Comparison of ENCODE assay signal across 8 cellular contexts in the genomic region with DNA sequence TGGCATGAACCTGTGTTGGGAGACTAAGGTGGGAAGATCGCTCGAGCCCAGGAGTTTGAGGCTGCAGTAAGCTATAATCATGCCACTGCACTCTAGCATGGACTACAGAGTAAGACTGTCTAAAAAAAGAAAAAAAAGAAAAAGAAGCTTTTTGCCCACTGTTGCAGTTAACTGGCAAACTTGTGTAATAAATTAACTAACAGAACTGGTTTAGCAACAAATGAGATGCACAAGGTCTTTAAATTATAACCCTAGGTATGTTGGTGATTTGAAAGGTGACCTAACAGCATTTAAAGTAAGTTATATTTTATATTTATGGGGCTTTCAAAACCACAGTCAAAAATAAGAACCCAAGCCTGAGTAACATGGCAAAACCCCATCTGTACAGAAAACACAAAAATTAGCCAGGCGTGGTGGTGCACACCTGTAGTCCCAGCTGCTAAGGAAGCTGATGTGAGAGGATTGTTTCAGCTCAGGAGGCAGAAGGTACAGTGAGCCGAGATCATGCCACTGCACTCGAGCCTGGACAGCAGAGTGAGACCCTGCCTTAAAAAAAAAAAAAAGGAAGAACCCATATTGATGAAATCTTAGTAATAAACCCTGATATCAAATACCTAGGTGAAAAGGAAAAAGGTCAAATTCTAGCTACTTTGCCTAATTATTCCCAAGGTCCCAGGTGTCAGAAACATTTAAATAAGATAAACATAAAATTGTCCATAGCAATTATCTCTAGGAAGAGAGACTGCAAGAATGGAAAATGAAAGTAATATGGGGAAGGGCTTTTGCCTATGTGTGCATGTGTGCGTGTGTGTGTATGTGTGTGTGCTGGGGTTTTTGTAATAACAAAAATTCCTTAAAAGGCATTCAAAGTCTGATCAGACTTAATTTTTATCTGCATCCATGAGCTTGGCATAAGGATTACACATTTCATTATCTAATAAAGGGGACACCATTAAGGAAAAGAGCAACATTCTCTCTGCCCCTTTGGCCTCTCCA. TPM values are rescaled to one million over a fixed set of nuclear protein-coding genes. Genes with fewer than 3 reads are reported as not detected.
DNase-seq lines count a peak whose midpoint lies in the region; ATAC-seq and TF ChIP-seq lines count a peak whose summit lies in the region.

No MANE protein-coding gene starts in this region.

- H3K27ac ChIP-seq in CD4-positive, alpha-beta memory T cell (ENCODE audit: low read depth, low read length): peak overlapping the region; percentile 70
- H3K27ac ChIP-seq in foreskin keratinocyte: no peak overlapping the region

- peak overlapping the region; percentile 62 to 90 (median 78) for H3K4me3 Mint-ChIP-seq in CD4-positive, alpha-beta memory T cell
- no peak overlapping the region for H3K4me3 Mint-ChIP-seq in WTC11
- H3K4me3 Mint-ChIP-seq in memory B cell: no peak overlapping the region

- peaks cover 83% of the 10 kb centered on the region for H3K4me1 ChIP-seq in CD4-positive, alpha-beta memory T cell (ENCODE audit: insufficient read depth, low read length)
- peaks cover 15% of the 10 kb centered on the region for H3K4me1 ChIP-seq in foreskin keratinocyte

- no peaks in the 10 kb centered on the region for H3K27me3 ChIP-seq in CD4-positive, alpha-beta memory T cell (ENCODE audit: insufficient read depth, low read length)
- no peaks in the 10 kb centered on the region for H3K27me3 ChIP-seq in foreskin keratinocyte

- no peaks in the 10 kb centered on the region for H3K9me3 ChIP-seq in CD4-positive, alpha-beta memory T cell (ENCODE audit: control insufficient read depth in 1 of 2, low read length in 2 of 2)

- no peaks in the 10 kb centered on the region for H3K9me3 Mint-ChIP-seq in CD4-positive, alpha-beta memory T cell
- H3K9me3 Mint-ChIP-seq in WTC11: no peaks in the 10 kb centered on the region
- no peaks in the 10 kb centered on the region for H3K9me3 Mint-ChIP-seq in memory B cell

- peak; percentile 23 for ATAC-seq in HG02610 (IDR thresholded peaks at IDR 0.05; ENCODE audit: unreplicated experiment)
- no peak for ATAC-seq in WTC11
- peak; percentile 40 for ATAC-seq in memory B cell (ENCODE audit: low read depth)
- no peak for ATAC-seq in foreskin keratinocyte

- peaks cover 17 to 18% of the 10 kb centered on the region in 2 donors for H3K36me3 Mint-ChIP-seq in CD4-positive, alpha-beta memory T cell
- H3K36me3 Mint-ChIP-seq in WTC11: no peaks in the 10 kb centered on the region
- H3K36me3 Mint-ChIP-seq in memory B cell: no peaks in the 10 kb centered on the region

- H3K36me3 ChIP-seq in CD4-positive, alpha-beta memory T cell (ENCODE audit: insufficient read depth, low read length): no peaks in the 10 kb centered on the region

- CTCF ChIA-PET in CD4-positive, alpha-beta memory T cell (lab: Charles Lee; ENCODE audit: partially characterized antibody): interaction anchor here (1.0 to 3.2 kb wide), 4 partner anchors 9 to 34 kb away, joined by 3 to 20 read pairs (median 9); a partner anchor contains a TSS
- CTCF ChIA-PET in WTC11 (lab: Charles Lee): no interaction called here

- peak overlapping the region in 1 of 2 donors; percentile 12 for H3K4me3 ChIP-seq in CD4-positive, alpha-beta memory T cell (ENCODE audit: low read length in 2 of 2)

- peaks cover 47 to 84% (median 62%) of the 10 kb centered on the region in 4 donors for H3K4me1 Mint-ChIP-seq in CD4-positive, alpha-beta memory T cell
- H3K4me1 Mint-ChIP-seq in WTC11 (peaks cover 36% of the 10 kb centered on the region), memory B cell (peaks cover 24% of the 10 kb centered on the region)

- peak; percentile 46 to 69 (median 52) for DNase-seq in CD4-positive, alpha-beta memory T cell
- DNase-seq in WTC11 (ENCODE audit: low spot score): no peak
- DNase-seq in memory B cell (ENCODE audit: low spot score in 2 of 2): peak in 1 of 2 donors; percentile 25
- no peak for DNase-seq in HPDE6-E6E7 (ENCODE audit: extremely low spot score)
- DNase-seq in foreskin keratinocyte: no peak
- no peak for DNase-seq in NCI-H1694 (lab: John Stamatoyannopoulos, UW)
- no peak for DNase-seq in SHP77 (lab: John Stamatoyannopoulos, UW)

- POLR2A ChIA-PET in CD4-positive, alpha-beta memory T cell (lab: Charles Lee; ENCODE audit: partially characterized antibody): interaction anchor here (0.7 to 5.2 kb wide), 9 partner anchors 11 to 72 kb away, joined by 3 to 97 read pairs (median 3); a partner anchor contains a TSS
- POLR2A ChIA-PET in WTC11 (lab: Charles Lee): no interaction called here

- TF ChIP-seq CTCF in WTC11 (IDR thresholded peaks at IDR 0.05) (no peak), foreskin keratinocyte (conservative IDR thresholded peaks at IDR 0.05) (no peak)

- peak overlapping the region; percentile 94 to 98 (median 95) for H3K27ac Mint-ChIP-seq in CD4-positive, alpha-beta memory T cell
- peak overlapping the region; percentile 19; the same call in 1 of the 2 replicates for H3K27ac Mint-ChIP-seq in WTC11
- H3K27ac Mint-ChIP-seq in memory B cell: peak overlapping the region; percentile 20

- intact Hi-C loops in CD4-positive, alpha-beta memory T cell (cut with micrococcal nuclease): loop anchor here (2.0 kb wide), 1 partner anchor 13 kb away; no protein-coding TSS in a partner anchor

- H3K27me3 Mint-ChIP-seq in CD4-positive, alpha-beta memory T cell: no peaks in the 10 kb centered on the region
- H3K27me3 Mint-ChIP-seq in WTC11 (ENCODE audit: low read depth): no peaks in the 10 kb centered on the region
- H3K27me3 Mint-ChIP-seq in memory B cell: no peaks in the 10 kb centered on the region

TF ChIP-seq in WTC11, 78 proteins besides CTCF, POLR2A, EP300 and RAD21:
- TF ChIP-seq CREM (CRISPR knock-in tag; IDR thresholded peaks at IDR 0.05): no peak
TF ChIP-seq in WTC11: peak in this region for 0.

RNA-seq across cellular contexts. Expression of a gene that starts 15.4 kb away (rescaled TPM):
- total RNA-seq in CD4-positive, alpha-beta memory T cell: 100 to 1,000 TPM; 259 to 280 TPM
- 100 to 1,000 TPM in 1 of 2 donors, 10 to 100 TPM in 1; 14.2 to 120 TPM for polyA plus RNA-seq in CD4-positive, alpha-beta memory T cell
- total RNA-seq in WTC11 (2021) (69.8 to 71.1 TPM (median 70.5 TPM) in 3 replicates), foreskin keratinocyte (20.8 and 22.5 TPM in 2 replicates)
- polyA plus RNA-seq in foreskin keratinocyte: 5.2 and 6.9 TPM in 2 replicates

Comparison
In these comparisons a context has a peak if more than half of its experiments do, and no peak if none do; other contexts are left out.
1. DNase-seq: peak in CD4-positive, alpha-beta memory T cell (5 of 5); none in WTC11 (single experiment), HPDE6-E6E7 (single experiment), foreskin keratinocyte (0 of 2), NCI-H1694 (single experiment) and SHP77 (0 of 2).
2. H3K27ac Mint-ChIP-seq: peak in every context shown above with its lines; median percentile 95 in CD4-positive, alpha-beta memory T cell; 20 in memory B cell; 19 in WTC11.
3. H3K4me3 Mint-ChIP-seq: peak in CD4-positive, alpha-beta memory T cell (8 of 8); none in WTC11 (single experiment) and memory B cell (single experiment).
4. ATAC-seq: peak in HG02610 (single experiment) and memory B cell (single experiment); none in WTC11 (single experiment) and foreskin keratinocyte (single experiment).